ENCODE assay signal across 1 cellular context in the genomic region with DNA sequence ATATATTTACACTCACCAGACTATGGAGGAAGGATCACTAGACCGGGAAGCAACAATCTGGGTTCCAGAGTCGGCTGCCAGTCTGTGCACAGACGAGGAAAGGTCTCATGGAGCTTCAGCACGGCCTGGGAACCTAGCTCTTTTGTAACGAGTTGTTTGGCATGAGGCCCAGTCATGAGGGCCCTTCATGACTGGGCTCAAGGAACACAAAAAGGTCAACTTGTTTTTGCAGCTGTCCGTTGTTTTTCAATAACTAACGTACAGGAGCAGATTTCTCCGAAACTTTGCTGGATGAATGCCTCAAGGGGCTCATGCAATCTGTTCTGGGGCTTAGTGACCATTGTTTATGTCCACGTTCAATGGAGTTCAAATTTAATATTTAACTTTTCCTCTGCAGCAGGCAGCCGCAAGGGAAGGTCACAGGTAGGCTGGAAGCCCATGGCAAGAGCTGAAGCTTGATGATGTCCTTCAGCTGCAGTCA.
TF ChIP-seq lines count a peak whose summit lies in the region.

No MANE protein-coding gene starts in this region.

TF ChIP-seq in HepG2, 621 proteins besides CTCF, POLR2A, EP300 and RAD21 (continued from another document and continues in another):
- no peak for TF ChIP-seq STAT6 (CRISPR knock-in tag; IDR thresholded peaks at IDR 0.05; ENCODE audit: borderline replicate concordance)
- TF ChIP-seq RARA (CRISPR knock-in tag; IDR thresholded peaks at IDR 0.05) = peak; percentile 71
- no peak for TF ChIP-seq KLF9 (CRISPR knock-in tag; IDR thresholded peaks at IDR 0.05; ENCODE audit: low read depth)
- TF ChIP-seq, protein P1, sequence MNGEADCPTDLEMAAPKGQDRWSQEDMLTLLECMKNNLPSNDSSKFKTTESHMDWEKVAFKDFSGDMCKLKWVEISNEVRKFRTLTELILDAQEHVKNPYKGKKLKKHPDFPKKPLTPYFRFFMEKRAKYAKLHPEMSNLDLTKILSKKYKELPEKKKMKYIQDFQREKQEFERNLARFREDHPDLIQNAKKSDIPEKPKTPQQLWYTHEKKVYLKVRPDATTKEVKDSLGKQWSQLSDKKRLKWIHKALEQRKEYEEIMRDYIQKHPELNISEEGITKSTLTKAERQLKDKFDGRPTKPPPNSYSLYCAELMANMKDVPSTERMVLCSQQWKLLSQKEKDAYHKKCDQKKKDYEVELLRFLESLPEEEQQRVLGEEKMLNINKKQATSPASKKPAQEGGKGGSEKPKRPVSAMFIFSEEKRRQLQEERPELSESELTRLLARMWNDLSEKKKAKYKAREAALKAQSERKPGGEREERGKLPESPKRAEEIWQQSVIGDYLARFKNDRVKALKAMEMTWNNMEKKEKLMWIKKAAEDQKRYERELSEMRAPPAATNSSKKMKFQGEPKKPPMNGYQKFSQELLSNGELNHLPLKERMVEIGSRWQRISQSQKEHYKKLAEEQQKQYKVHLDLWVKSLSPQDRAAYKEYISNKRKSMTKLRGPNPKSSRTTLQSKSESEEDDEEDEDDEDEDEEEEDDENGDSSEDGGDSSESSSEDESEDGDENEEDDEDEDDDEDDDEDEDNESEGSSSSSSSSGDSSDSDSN (CRISPR knock-in tag; IDR thresholded peaks at IDR 0.05) = 0 out of 2 replicates have a peak, but pooled peaks have one; percentile 16
- TF ChIP-seq KDM3A (CRISPR knock-in tag; IDR thresholded peaks at IDR 0.05; ENCODE audit: low read depth) = no peak
- peak; percentile 40; the same call in 1 of the 2 replicates for TF ChIP-seq ERF (CRISPR knock-in tag; IDR thresholded peaks at IDR 0.05)
- TF ChIP-seq ZNF253 (CRISPR knock-in tag; IDR thresholded peaks at IDR 0.05; ENCODE audit: borderline replicate concordance) = no peak
- no peak for TF ChIP-seq MBD4 (IDR thresholded peaks at IDR 0.05; ENCODE audit: borderline replicate concordance, low read length)
- TF ChIP-seq CCDC6 (CRISPR knock-in tag; IDR thresholded peaks at IDR 0.05) = no peak
- no peak for TF ChIP-seq HNRNPL (IDR thresholded peaks at IDR 0.05; ENCODE audit: low read depth, low read length)
- TF ChIP-seq, protein P2, sequence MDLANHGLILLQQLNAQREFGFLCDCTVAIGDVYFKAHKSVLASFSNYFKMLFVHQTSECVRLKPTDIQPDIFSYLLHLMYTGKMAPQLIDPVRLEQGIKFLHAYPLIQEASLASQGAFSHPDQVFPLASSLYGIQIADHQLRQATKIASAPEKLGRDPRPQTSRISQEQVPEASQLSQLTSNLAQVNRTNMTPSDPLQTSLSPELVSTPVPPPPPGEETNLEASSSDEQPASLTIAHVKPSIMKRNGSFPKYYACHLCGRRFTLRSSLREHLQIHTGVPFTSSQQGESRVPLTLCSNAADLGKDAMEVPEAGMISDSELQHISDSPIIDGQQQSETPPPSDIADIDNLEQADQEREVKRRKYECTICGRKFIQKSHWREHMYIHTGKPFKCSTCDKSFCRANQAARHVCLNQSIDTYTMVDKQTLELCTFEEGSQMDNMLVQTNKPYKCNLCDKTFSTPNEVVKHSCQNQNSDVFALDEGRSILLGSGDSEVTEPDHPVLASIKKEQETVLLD (CRISPR knock-in tag; IDR thresholded peaks at IDR 0.05; ENCODE audit: low read depth) = no peak
- TF ChIP-seq PAXIP1 (CRISPR knock-in tag; conservative IDR thresholded peaks at IDR 0.05) = peak; percentile 66
- peak; percentile 31; the same call in 1 of the 2 replicates for TF ChIP-seq FOSL2 (CRISPR knock-in tag; IDR thresholded peaks at IDR 0.05)
- TF ChIP-seq ZNF547 (CRISPR knock-in tag; IDR thresholded peaks at IDR 0.05) = no peak
- TF ChIP-seq ZNF10 (CRISPR knock-in tag; IDR thresholded peaks at IDR 0.05; ENCODE audit: borderline replicate concordance, low read depth) = no peak
- TF ChIP-seq RCOR2 (CRISPR knock-in tag; IDR thresholded peaks at IDR 0.05) = no peak
- TF ChIP-seq FOXK1 (CRISPR knock-in tag; IDR thresholded peaks at IDR 0.05; ENCODE audit: borderline replicate concordance, low read depth) = peak; percentile 51; the same call in 1 of the 2 replicates
- peak; percentile 54; the same call in 1 of the 2 replicates for TF ChIP-seq SALL1 (CRISPR knock-in tag; IDR thresholded peaks at IDR 0.05)
- TF ChIP-seq ONECUT2 (CRISPR knock-in tag; IDR thresholded peaks at IDR 0.05) = no peak
- TF ChIP-seq ZNF816 (CRISPR knock-in tag; IDR thresholded peaks at IDR 0.05; ENCODE audit: borderline replicate concordance) = no peak
- no peak for TF ChIP-seq ZNF572 (CRISPR knock-in tag; IDR thresholded peaks at IDR 0.05)
- peak; percentile 73 for TF ChIP-seq ZBTB26 (CRISPR knock-in tag; IDR thresholded peaks at IDR 0.05; ENCODE audit: borderline replicate concordance)
- no peak for TF ChIP-seq ZNF549 (CRISPR knock-in tag; IDR thresholded peaks at IDR 0.05)
- no peak for TF ChIP-seq PCBP2 (optimal IDR thresholded peaks at IDR 0.05; ENCODE audit: low read depth, low read length, poor library complexity, severe bottlenecking)
- TF ChIP-seq ZNF143 (CRISPR knock-in tag; IDR thresholded peaks at IDR 0.05) = no peak
- no peak for TF ChIP-seq ZNF646 (CRISPR knock-in tag; IDR thresholded peaks at IDR 0.05)
- TF ChIP-seq TCF12 (IDR thresholded peaks at IDR 0.05) = no peak
- no peak for TF ChIP-seq TCF12 (CRISPR knock-in tag; IDR thresholded peaks at IDR 0.05)
- TF ChIP-seq, protein P3, sequence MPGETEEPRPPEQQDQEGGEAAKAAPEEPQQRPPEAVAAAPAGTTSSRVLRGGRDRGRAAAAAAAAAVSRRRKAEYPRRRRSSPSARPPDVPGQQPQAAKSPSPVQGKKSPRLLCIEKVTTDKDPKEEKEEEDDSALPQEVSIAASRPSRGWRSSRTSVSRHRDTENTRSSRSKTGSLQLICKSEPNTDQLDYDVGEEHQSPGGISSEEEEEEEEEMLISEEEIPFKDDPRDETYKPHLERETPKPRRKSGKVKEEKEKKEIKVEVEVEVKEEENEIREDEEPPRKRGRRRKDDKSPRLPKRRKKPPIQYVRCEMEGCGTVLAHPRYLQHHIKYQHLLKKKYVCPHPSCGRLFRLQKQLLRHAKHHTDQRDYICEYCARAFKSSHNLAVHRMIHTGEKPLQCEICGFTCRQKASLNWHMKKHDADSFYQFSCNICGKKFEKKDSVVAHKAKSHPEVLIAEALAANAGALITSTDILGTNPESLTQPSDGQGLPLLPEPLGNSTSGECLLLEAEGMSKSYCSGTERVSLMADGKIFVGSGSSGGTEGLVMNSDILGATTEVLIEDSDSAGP (CRISPR knock-in tag; IDR thresholded peaks at IDR 0.05; ENCODE audit: borderline replicate concordance) = no peak
- TF ChIP-seq ZNF136 (CRISPR knock-in tag; IDR thresholded peaks at IDR 0.05; ENCODE audit: low read depth) = no peak
- peak; percentile 74; the same call in 1 of the 2 replicates for TF ChIP-seq HMG20A (CRISPR knock-in tag; IDR thresholded peaks at IDR 0.05; ENCODE audit: borderline replicate concordance)
- no peak for TF ChIP-seq ETV5 (CRISPR knock-in tag; IDR thresholded peaks at IDR 0.05; ENCODE audit: borderline replicate concordance)
- TF ChIP-seq WIZ (CRISPR knock-in tag; IDR thresholded peaks at IDR 0.05) = no peak
- no peak for TF ChIP-seq IRF1 (CRISPR knock-in tag; IDR thresholded peaks at IDR 0.05; ENCODE audit: low read depth)
- TF ChIP-seq NCOR1 (IDR thresholded peaks at IDR 0.05; ENCODE audit: borderline replicate concordance, low read length) = no peak
- no peak for TF ChIP-seq ZNF737 (CRISPR knock-in tag; IDR thresholded peaks at IDR 0.05; ENCODE audit: borderline replicate concordance)
